Comparison of ENCODE assay signal across 1 cellular context in genomic region chr6:31661867-31662723, GRCh38.
TF ChIP-seq lines count a peak whose summit lies in the region.

No MANE protein-coding gene starts in this region.

TF ChIP-seq in HepG2, 621 proteins besides CTCF, POLR2A, EP300 and RAD21 (continues in another document):
- TF ChIP-seq MED1 (CRISPR knock-in tag; IDR thresholded peaks at IDR 0.05) (peak; percentile 21; the same call in 1 of the 2 replicates), CBX2 (IDR thresholded peaks at IDR 0.05; ENCODE audit: low read depth, low read length) (no peak), CBX2 (CRISPR knock-in tag; IDR thresholded peaks at IDR 0.05; ENCODE audit: low read depth) (no peak), PRDM4 (CRISPR knock-in tag; IDR thresholded peaks at IDR 0.05; ENCODE audit: borderline replicate concordance) (no peak), ZNF354B (CRISPR knock-in tag; IDR thresholded peaks at IDR 0.05) (0 out of 2 replicates have a peak, but pooled peaks have one; percentile 56), HOXA3 (CRISPR knock-in tag; IDR thresholded peaks at IDR 0.05) (no peak), SMYD3 (CRISPR knock-in tag; IDR thresholded peaks at IDR 0.05) (0 out of 2 replicates have a peak, but pooled peaks have one; percentile 19), ZNF687 (CRISPR knock-in tag; IDR thresholded peaks at IDR 0.05) (peak; percentile 53), POLR2AphosphoS5 (IDR thresholded peaks at IDR 0.05; ENCODE audit: low read depth, low read length) (peak; percentile 12; the same call in 1 of the 2 replicates), DZIP1 (CRISPR knock-in tag; IDR thresholded peaks at IDR 0.05) (0 out of 2 replicates have a peak, but pooled peaks have one; percentile 59), ZBTB25 (CRISPR knock-in tag; IDR thresholded peaks at IDR 0.05) (no peak), SIX4 (CRISPR knock-in tag; IDR thresholded peaks at IDR 0.05) (no peak), HMGXB3 (CRISPR knock-in tag; IDR thresholded peaks at IDR 0.05; ENCODE audit: borderline replicate concordance) (no peak), SMARCE1 (IDR thresholded peaks at IDR 0.05; ENCODE audit: borderline replicate concordance) (no peak), ZSCAN25 (CRISPR knock-in tag; IDR thresholded peaks at IDR 0.05) (no peak), THAP7 (CRISPR knock-in tag; IDR thresholded peaks at IDR 0.05) (no peak), POGK (CRISPR knock-in tag; conservative IDR thresholded peaks at IDR 0.05) (0 out of 2 replicates have a peak, but pooled peaks have one; percentile 42), POLR2G (IDR thresholded peaks at IDR 0.05; ENCODE audit: low read depth, low read length) (peak; percentile 48; the same call in 1 of the 2 replicates), NRL (CRISPR knock-in tag; IDR thresholded peaks at IDR 0.05; ENCODE audit: borderline replicate concordance) (peak; percentile 71; the same call in 1 of the 2 replicates), ZSCAN12 (CRISPR knock-in tag; IDR thresholded peaks at IDR 0.05) (no peak), ZBTB20 (CRISPR knock-in tag; IDR thresholded peaks at IDR 0.05; ENCODE audit: borderline replicate concordance, low read depth) (0 out of 2 replicates have a peak, but pooled peaks have one; percentile 26), PITX1 (CRISPR knock-in tag; IDR thresholded peaks at IDR 0.05) (0 out of 2 replicates have a peak, but pooled peaks have one; percentile 22), SNAPC5 (CRISPR knock-in tag; IDR thresholded peaks at IDR 0.05; ENCODE audit: borderline replicate concordance) (no peak), ZNF704 (CRISPR knock-in tag; IDR thresholded peaks at IDR 0.05; ENCODE audit: borderline replicate concordance) (no peak), HES4 (CRISPR knock-in tag; IDR thresholded peaks at IDR 0.05; ENCODE audit: borderline replicate concordance) (0 out of 2 replicates have a peak, but pooled peaks have one; percentile 14), ZNF44 (CRISPR knock-in tag; IDR thresholded peaks at IDR 0.05) (no peak), MZF1 (CRISPR knock-in tag; IDR thresholded peaks at IDR 0.05; ENCODE audit: borderline replicate concordance) (0 out of 2 replicates have a peak, but pooled peaks have one; percentile 52), SNAPC2 (CRISPR knock-in tag; IDR thresholded peaks at IDR 0.05) (peak; percentile 40; the same call in 1 of the 2 replicates), ZNF235 (CRISPR knock-in tag; IDR thresholded peaks at IDR 0.05; ENCODE audit: borderline replicate concordance) (no peak), SSRP1 (CRISPR knock-in tag; IDR thresholded peaks at IDR 0.05) (0 out of 2 replicates have a peak, but pooled peaks have one; percentile 12), RBM39 (IDR thresholded peaks at IDR 0.05; ENCODE audit: low read depth, low read length, poor library complexity, severe bottlenecking) (no peak), ZNF607 (CRISPR knock-in tag; IDR thresholded peaks at IDR 0.05; ENCODE audit: borderline replicate concordance) (no peak), NR2C2 (CRISPR knock-in tag; IDR thresholded peaks at IDR 0.05; ENCODE audit: borderline replicate concordance) (no peak), KDM3A (CRISPR knock-in tag; IDR thresholded peaks at IDR 0.05; ENCODE audit: low read depth) (no peak), TAF1 (CRISPR knock-in tag; IDR thresholded peaks at IDR 0.05) (no peak), TCF7 (IDR thresholded peaks at IDR 0.05; ENCODE audit: low read depth) (no peak), DR1 (CRISPR knock-in tag; IDR thresholded peaks at IDR 0.05) (no peak), ZNF761 (CRISPR knock-in tag; conservative IDR thresholded peaks at IDR 0.05) (no peak), AGO2 (optimal IDR thresholded peaks at IDR 0.05; ENCODE audit: low read depth, low read length) (peak; percentile 89)
